ENCODE assay signal across 1 cellular context in the genomic region with DNA sequence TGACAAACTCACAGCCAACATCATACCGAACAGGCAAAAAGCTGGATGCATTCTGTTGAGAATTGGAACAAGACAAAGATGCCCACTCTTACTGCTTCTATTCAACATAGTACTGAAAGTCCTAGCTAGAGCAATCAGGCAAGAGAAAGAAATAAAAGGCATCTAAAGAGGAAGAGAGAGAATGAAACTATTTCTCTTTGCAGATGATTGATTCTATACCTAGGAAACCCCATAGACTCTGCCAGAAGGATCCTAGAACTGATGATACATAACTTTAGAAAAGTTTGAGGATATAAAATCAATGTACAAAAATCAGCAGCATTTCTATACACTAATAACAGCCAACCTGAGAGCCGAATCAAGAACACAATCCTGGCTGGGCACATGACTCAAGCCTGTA.
TF ChIP-seq lines count a peak whose summit lies in the region.

No MANE protein-coding gene starts in this region.

TF ChIP-seq in GM12878, 131 proteins besides CTCF, POLR2A, EP300 and RAD21 (continued from another document):
- TF ChIP-seq, protein P1, sequence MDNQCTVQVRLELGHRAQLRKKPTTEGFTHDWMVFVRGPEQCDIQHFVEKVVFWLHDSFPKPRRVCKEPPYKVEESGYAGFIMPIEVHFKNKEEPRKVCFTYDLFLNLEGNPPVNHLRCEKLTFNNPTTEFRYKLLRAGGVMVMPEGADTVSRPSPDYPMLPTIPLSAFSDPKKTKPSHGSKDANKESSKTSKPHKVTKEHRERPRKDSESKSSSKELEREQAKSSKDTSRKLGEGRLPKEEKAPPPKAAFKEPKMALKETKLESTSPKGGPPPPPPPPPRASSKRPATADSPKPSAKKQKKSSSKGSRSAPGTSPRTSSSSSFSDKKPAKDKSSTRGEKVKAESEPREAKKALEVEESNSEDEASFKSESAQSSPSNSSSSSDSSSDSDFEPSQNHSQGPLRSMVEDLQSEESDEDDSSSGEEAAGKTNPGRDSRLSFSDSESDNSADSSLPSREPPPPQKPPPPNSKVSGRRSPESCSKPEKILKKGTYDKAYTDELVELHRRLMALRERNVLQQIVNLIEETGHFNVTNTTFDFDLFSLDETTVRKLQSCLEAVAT (IDR thresholded peaks at IDR 0.05) = no peak
- no peak for TF ChIP-seq ZBTB40 (IDR thresholded peaks at IDR 0.05; ENCODE audit: borderline replicate concordance)
- TF ChIP-seq BCLAF1 (IDR thresholded peaks at IDR 0.05) = no peak
- TF ChIP-seq HDAC6 (IDR thresholded peaks at IDR 0.05; ENCODE audit: unreplicated experiment) = no peak
- no peak for TF ChIP-seq CREM (IDR thresholded peaks at IDR 0.05; ENCODE audit: low read depth)
- TF ChIP-seq RFX5 (IDR thresholded peaks at IDR 0.05; ENCODE audit: low read depth, low read length) = no peak
- no peak for TF ChIP-seq MAX (IDR thresholded peaks at IDR 0.05; ENCODE audit: low read depth, low read length)
- no peak for TF ChIP-seq ESRRA (IDR thresholded peaks at IDR 0.05; ENCODE audit: low read length)
- TF ChIP-seq SRF (IDR thresholded peaks at IDR 0.05; ENCODE audit: low read depth in 2 of 2, low read length in 2 of 2) = no peak
